Comparison of ENCODE assay signal across 8 cellular contexts in genomic region chr4:176902710-176903323, GRCh38.
DNase-seq lines count a peak whose midpoint lies in the region; ATAC-seq and TF ChIP-seq lines count a peak whose summit lies in the region.

No MANE protein-coding gene starts in this region.

- H3K36me3 Mint-ChIP-seq in activated naive CD8-positive, alpha-beta T cell treated with anti-CD3 and anti-CD28 coated beads, Interleukin-2, amount 50 U/mL, for 24 hours (ENCODE audit: low read depth): no peaks in the 10 kb centered on the region
- no peaks in the 10 kb centered on the region for H3K36me3 Mint-ChIP-seq in T-helper 17 cell (ENCODE audit: low read depth)

- peaks cover 6% of the 10 kb centered on the region for H3K4me1 Mint-ChIP-seq in activated naive CD8-positive, alpha-beta T cell treated with anti-CD3 and anti-CD28 coated beads, Interleukin-2, amount 50 U/mL, for 24 hours
- no peaks in the 10 kb centered on the region for H3K4me1 Mint-ChIP-seq in T-helper 17 cell

- DNase-seq in AG04449 (ENCODE audit: low read depth, low spot score): peak; percentile 90
- DNase-seq in activated naive CD8-positive, alpha-beta T cell treated with anti-CD3 and anti-CD28 coated beads, Interleukin-2, amount 50 U/mL, for 24 hours: no peak
- DNase-seq in NCI-H1930 (lab: John Stamatoyannopoulos, UW): no peak
- DNase-seq in superior temporal gyrus (ENCODE audit: extremely low spot score): no peak
- DNase-seq in T-helper 17 cell: no peak
- no peak for DNase-seq in activated CD4-positive, CD25-positive, alpha-beta regulatory T cell (lab: John Stamatoyannopoulos, UW)

- POLR2A ChIA-PET in AG04449 (lab: Yijun Ruan, JAX): interaction anchor here (0.6 to 1.7 kb wide), 6 partner anchors 19 to 145 kb away, joined by 3 to 12 read pairs (median 5); partner anchors contain the start of gene VEGFC

- ATAC-seq in GM19372 (IDR thresholded peaks at IDR 0.05; ENCODE audit: low read depth, unreplicated experiment): peak; percentile 90
- peak; percentile 97 for ATAC-seq in HG03175 (IDR thresholded peaks at IDR 0.05; ENCODE audit: unreplicated experiment)
- peak; percentile 91 for ATAC-seq in activated naive CD8-positive, alpha-beta T cell treated with anti-CD3 and anti-CD28 coated beads, Interleukin-2, amount 50 U/mL, for 24 hours
- no peak for ATAC-seq in T-helper 17 cell

- CTCF ChIA-PET in AG04449 (lab: Yijun Ruan, JAX): interaction anchor here (1.0 to 2.6 kb wide), 2 partner anchors 142 to 144 kb away, joined by 3 to 12 read pairs; no protein-coding TSS in a partner anchor

- peak overlapping the region; percentile 16 for H3K4me3 ChIP-seq in AG04449 (ENCODE audit: low read depth, low read length)

- no peaks in the 10 kb centered on the region for H3K9me3 ChIP-seq in T-helper 17 cell (ENCODE audit: control insufficient read depth, low read length, poor library complexity, severe bottlenecking)

- H3K27me3 Mint-ChIP-seq in activated naive CD8-positive, alpha-beta T cell treated with anti-CD3 and anti-CD28 coated beads, Interleukin-2, amount 50 U/mL, for 24 hours: no peaks in the 10 kb centered on the region
- no peaks in the 10 kb centered on the region for H3K27me3 Mint-ChIP-seq in T-helper 17 cell

- H3K27ac Mint-ChIP-seq in activated naive CD8-positive, alpha-beta T cell treated with anti-CD3 and anti-CD28 coated beads, Interleukin-2, amount 50 U/mL, for 24 hours: no peak overlapping the region
- no peak overlapping the region for H3K27ac Mint-ChIP-seq in T-helper 17 cell

- TF ChIP-seq CTCF in AG04449 (IDR thresholded peaks at IDR 0.05; ENCODE audit: insufficient read depth, low read length, missing control alignments): no peak

- no peak overlapping the region for H3K4me3 Mint-ChIP-seq in activated naive CD8-positive, alpha-beta T cell treated with anti-CD3 and anti-CD28 coated beads, Interleukin-2, amount 50 U/mL, for 24 hours
- no peak overlapping the region for H3K4me3 Mint-ChIP-seq in T-helper 17 cell

- no peaks in the 10 kb centered on the region for H3K9me3 Mint-ChIP-seq in activated naive CD8-positive, alpha-beta T cell treated with anti-CD3 and anti-CD28 coated beads, Interleukin-2, amount 50 U/mL, for 24 hours
